8 cellular contexts compared by ENCODE assay signal in genomic region chr7:33932832-33933468, GRCh38. TPM values are rescaled to one million over a fixed set of nuclear protein-coding genes. Genes with fewer than 3 reads are reported as not detected.
DNase-seq lines count a peak whose midpoint lies in the region; ATAC-seq, FAIRE-seq and TF ChIP-seq lines count a peak whose summit lies in the region.

No MANE protein-coding gene starts in this region.

- no peak overlapping the region for H3K4me3 Mint-ChIP-seq in MCF 10A (ENCODE audit: unreplicated experiment)
- H3K4me3 Mint-ChIP-seq in immature natural killer cell: no peak overlapping the region
- H3K4me3 Mint-ChIP-seq in stimulated activated memory B cell treated with anti-CD40 and anti-IgM and Interleukin-4, amounts not matched to agents 10 μg/mL and 1 μg/mL and 100 μg/mL, for 72 hours: no peak overlapping the region

- peaks cover 19% of the 10 kb centered on the region for H3K4me1 Mint-ChIP-seq in MCF 10A (ENCODE audit: insufficient read depth, unreplicated experiment)
- peaks cover 5 to 6% of the 10 kb centered on the region in 2 donors for H3K4me1 Mint-ChIP-seq in immature natural killer cell
- H3K4me1 Mint-ChIP-seq in stimulated activated memory B cell treated with anti-CD40 and anti-IgM and Interleukin-4, amounts not matched to agents 10 μg/mL and 1 μg/mL and 100 μg/mL, for 72 hours: no peaks in the 10 kb centered on the region

- no peaks in the 10 kb centered on the region for H3K27me3 ChIP-seq in spleen (replicated peaks in 1 of 7)

- peak overlapping the region in 3 of 8 donors; percentile 3 to 46 (median 10) for H3K4me3 ChIP-seq in spleen

- H3K27me3 Mint-ChIP-seq in MCF 10A (ENCODE audit: insufficient read depth, unreplicated experiment) (no peaks in the 10 kb centered on the region), immature natural killer cell (ENCODE audit: low read depth in 3 of 3) (peaks cover 0 to 2% (median under 1%) of the 10 kb centered on the region in 3 donors)
- peaks cover 44% of the 10 kb centered on the region for H3K27me3 Mint-ChIP-seq in stimulated activated memory B cell treated with anti-CD40 and anti-IgM and Interleukin-4, amounts not matched to agents 10 μg/mL and 1 μg/mL and 100 μg/mL, for 72 hours

- CTCF ChIA-PET in MCF 10A (lab: Yijun Ruan, JAX): interaction anchor here (0.6 to 11.5 kb wide), 96 partner anchors 11 to 1817 kb away, joined by 3 to 177 read pairs (median 4); no protein-coding TSS in a partner anchor

- TF ChIP-seq CTCF in MCF 10A (IDR thresholded peaks at IDR 0.05; ENCODE audit: unreplicated experiment) (peak; percentile 88), spleen (IDR thresholded peaks at IDR 0.05 in 8 of 11, conservative IDR thresholded peaks at IDR 0.05 in 3 of 11) (peak; percentile 75 to 95 (median 88))

- H3K36me3 Mint-ChIP-seq in MCF 10A (ENCODE audit: insufficient read depth, unreplicated experiment) (no peaks in the 10 kb centered on the region), immature natural killer cell (no peaks in the 10 kb centered on the region)
- no peaks in the 10 kb centered on the region for H3K36me3 Mint-ChIP-seq in stimulated activated memory B cell treated with anti-CD40 and anti-IgM and Interleukin-4, amounts not matched to agents 10 μg/mL and 1 μg/mL and 100 μg/mL, for 72 hours

- H3K4me1 ChIP-seq in spleen: peaks cover 0 to 13% (median 5%) of the 10 kb centered on the region in 6 donors

- DNase-seq in GM12891 (ENCODE audit: insufficient read length, low spot score) (peak; percentile 32), NCI-H2029 treated with DMSO at 0.1 percent for 48 hours (lab: John Stamatoyannopoulos, UW) (peak; percentile 51), MCF 10A (ENCODE audit: unreplicated experiment) (peak; percentile 84), immature natural killer cell (peak; percentile 26 to 59 (median 49)), spleen (peak; percentile 88)

- no peaks in the 10 kb centered on the region for H3K9me3 ChIP-seq in spleen

- H3K27ac Mint-ChIP-seq in MCF 10A (ENCODE audit: low read depth, unreplicated experiment): peak overlapping the region; percentile 19
- H3K27ac Mint-ChIP-seq in immature natural killer cell: no peak overlapping the region
- H3K27ac Mint-ChIP-seq in stimulated activated memory B cell treated with anti-CD40 and anti-IgM and Interleukin-4, amounts not matched to agents 10 μg/mL and 1 μg/mL and 100 μg/mL, for 72 hours: no peak overlapping the region

- peak overlapping the region in 1 of 8 donors; percentile 36 for H3K27ac ChIP-seq in spleen

- H3K9me3 Mint-ChIP-seq in MCF 10A (ENCODE audit: unreplicated experiment) (no peaks in the 10 kb centered on the region), immature natural killer cell (no peaks in the 10 kb centered on the region)
- H3K9me3 Mint-ChIP-seq in stimulated activated memory B cell treated with anti-CD40 and anti-IgM and Interleukin-4, amounts not matched to agents 10 μg/mL and 1 μg/mL and 100 μg/mL, for 72 hours: no peaks in the 10 kb centered on the region

- FAIRE-seq in GM12891 (lab: Jason Lieb, UNC): peak; percentile 83
- FAIRE-seq in TTC549 (lab: Jason Lieb, UNC): peak; percentile 52

- no TSS peak for BruUV-seq in MCF 10A (replicated peaks; lab: Mats Ljungman, UMichigan)

- peak; percentile 77 for ATAC-seq in HG02870 (IDR thresholded peaks at IDR 0.05; ENCODE audit: unreplicated experiment)
- no peak for ATAC-seq in stimulated activated memory B cell treated with anti-CD40 and anti-IgM and Interleukin-4, amounts not matched to agents 10 μg/mL and 1 μg/mL and 100 μg/mL, for 72 hours

- TF ChIP-seq POLR2A in GM12891 (IDR thresholded peaks at IDR 0.05; ENCODE audit: low read depth, low read length) (no peak), spleen (IDR thresholded peaks at IDR 0.05) (no peak)

- WGBS in spleen, 5 donors: 14 to 22% (median 18%) methylated on average over 15 of the region's 15 CpGs

- POLR2A ChIA-PET in MCF 10A (lab: Yijun Ruan, JAX): interaction anchor here (0.6 to 1.2 kb wide), 5 partner anchors 12 to 763 kb away, joined by 3 to 4 read pairs (median 3); no protein-coding TSS in a partner anchor

- intact Hi-C loops in MCF 10A (cut with micrococcal nuclease) (loop anchor here (1.0 to 2.0 kb wide), 7 partner anchors 176 to 748 kb away; no protein-coding TSS in a partner anchor), spleen (cut with DNase I; ENCODE audit: low total_unique reads) (no loop called here)

- no peaks in the 10 kb centered on the region for H3K36me3 ChIP-seq in spleen

TF ChIP-seq in GM12891, 5 proteins besides CTCF, POLR2A, EP300 and RAD21:
- TF ChIP-seq PAX5 (IDR thresholded peaks at IDR 0.05; ENCODE audit: insufficient read depth, low read length, severe bottlenecking) (no peak), POU2F2 (IDR thresholded peaks at IDR 0.05; ENCODE audit: low read depth, low read length) (no peak), SPI1 (IDR thresholded peaks at IDR 0.05; ENCODE audit: low read depth, low read length) (no peak), POLR2AphosphoS5 (IDR thresholded peaks at IDR 0.05; ENCODE audit: low read depth, low read length) (no peak), TAF1 (IDR thresholded peaks at IDR 0.05; ENCODE audit: low read depth, low read length) (no peak)

RNA-seq across cellular contexts. Expression of gene BMPER, which starts 27.6 kb away (rescaled TPM):
- polyA plus RNA-seq in GM12891 (2012; ENCODE audit: low read depth, missing spikeins): not detected
- total RNA-seq in MCF 10A (2022) (0.40 TPM in 1 of 2 replicates, not detected in the other), spleen (1 to 10 TPM in 6 of 7 donors, under 1 TPM in 1; 0.95 to 4.4 (median 2.7) TPM)
- polyA plus RNA-seq in immature natural killer cell (not detected), spleen (under 1 TPM; 0.14 to 0.38 (median 0.22) TPM)

Comparison
In these comparisons a context has a peak if more than half of its experiments do, and no peak if none do; other contexts are left out.
1. DNase-seq: peak in every context shown above with its lines; median percentile 88 in spleen; 84 in MCF 10A; 51 in NCI-H2029 treated with DMSO at 0.1 percent for 48 hours; 49 in immature natural killer cell; 32 in GM12891.